In genomic region chr1:198174297-198174696, GRCh38 we compare ENCODE assay signal across 10 cellular contexts. TPM values are rescaled to one million over a fixed set of nuclear protein-coding genes. Genes with fewer than 3 reads are reported as not detected.
DNase-seq lines count a peak whose midpoint lies in the region; ATAC-seq and TF ChIP-seq lines count a peak whose summit lies in the region.
"Had no signal": no experiment of that assay in that cellular context is flagged by ENCODE, and none has a peak within 500 bp of the region (broad histone marks: within the 10 kb centered on the region; RNA-seq: fewer than 3 reads in every experiment).

No MANE protein-coding gene starts in this region.

- no peaks in the 10 kb centered on the region for H3K27me3 ChIP-seq in osteoblast (ENCODE audit: insufficient read depth, low read length)
- H3K27me3 ChIP-seq: gastroesophageal sphincter had no signal

- H4K20me1 ChIP-seq in osteoblast (ENCODE audit: insufficient read depth, low read length), result peaks cover 63% of the 10 kb centered on the region

- peak overlapping the region; percentile 85 for H3K27ac ChIP-seq in osteoblast (ENCODE audit: low read depth, low read length)
- H3K27ac ChIP-seq: gastroesophageal sphincter had no signal

- DNase-seq in T-helper 2 cell treated with Interferon-gamma antibody and Interleukin-4, amounts not matched to agents 5 μg/mL and 100 μg/mL, for 36 hours (ENCODE audit: low spot score), result no peak
- DNase-seq in osteoblast (ENCODE audit: insufficient read length, low spot score, missing footprints) (no peak), D341Med (ENCODE audit: low spot score) (no peak), G401 (ENCODE audit: low spot score) (no peak)
- DNase-seq: nucleus accumbens, SIG-M5 had no signal

- peak overlapping the region; percentile 34 for H3K4me2 ChIP-seq in osteoblast (ENCODE audit: insufficient read depth, low read length)

- peak overlapping the region; percentile 51 for H3K4me3 Mint-ChIP-seq in T-helper 2 cell treated with Interferon-gamma antibody and Interleukin-4, amounts not matched to agents 5 μg/mL and 100 μg/mL, for 36 hours

- H3K4me3 ChIP-seq in osteoblast (ENCODE audit: insufficient read depth, low read length), result no peak overlapping the region
- H3K4me3 ChIP-seq: gastroesophageal sphincter had no signal

- no peaks in the 10 kb centered on the region for H3K9me3 Mint-ChIP-seq in T-helper 2 cell treated with Interferon-gamma antibody and Interleukin-4, amounts not matched to agents 5 μg/mL and 100 μg/mL, for 36 hours

- H3K79me2 ChIP-seq in osteoblast (ENCODE audit: insufficient read depth, low read length), result peaks cover 99% of the 10 kb centered on the region

- in situ Hi-C loops in G401 (cut with HindIII; ENCODE audit: low sequenced_read_pairs), result no loop called here

- H3K27me3 Mint-ChIP-seq in T-helper 2 cell treated with Interferon-gamma antibody and Interleukin-4, amounts not matched to agents 5 μg/mL and 100 μg/mL, for 36 hours (ENCODE audit: low read depth), result no peaks in the 10 kb centered on the region

- peak overlapping the region; percentile 46 for H3K27ac Mint-ChIP-seq in T-helper 2 cell treated with Interferon-gamma antibody and Interleukin-4, amounts not matched to agents 5 μg/mL and 100 μg/mL, for 36 hours

- H3K4me1 ChIP-seq in osteoblast (ENCODE audit: insufficient read depth, low read length), result peaks cover 77% of the 10 kb centered on the region

- ATAC-seq in GM18873 (IDR thresholded peaks at IDR 0.05; ENCODE audit: low FRiP score, unreplicated experiment), result peak; percentile 51
- ATAC-seq in HG02759 (IDR thresholded peaks at IDR 0.05; ENCODE audit: unreplicated experiment), result peak; percentile 64
- ATAC-seq in GM19324 (IDR thresholded peaks at IDR 0.05; ENCODE audit: low FRiP score, unreplicated experiment), result no peak
- ATAC-seq: gastroesophageal sphincter had no signal

- peaks cover 71% of the 10 kb centered on the region for H3K4me1 Mint-ChIP-seq in T-helper 2 cell treated with Interferon-gamma antibody and Interleukin-4, amounts not matched to agents 5 μg/mL and 100 μg/mL, for 36 hours (ENCODE audit: low read depth)

- H3K9me3 ChIP-seq in osteoblast (ENCODE audit: low read depth, low read length), result no peaks in the 10 kb centered on the region
- H3K9me3 ChIP-seq: gastroesophageal sphincter had no signal

- H2AFZ ChIP-seq in osteoblast (ENCODE audit: low read length), result no peak overlapping the region

- no peaks in the 10 kb centered on the region for H3K36me3 ChIP-seq in osteoblast (ENCODE audit: insufficient read depth, low read length)
- H3K36me3 ChIP-seq: gastroesophageal sphincter had no signal

- peaks cover 6% of the 10 kb centered on the region for H3K36me3 Mint-ChIP-seq in T-helper 2 cell treated with Interferon-gamma antibody and Interleukin-4, amounts not matched to agents 5 μg/mL and 100 μg/mL, for 36 hours (ENCODE audit: low read depth)

- no peak for TF ChIP-seq CTCF in osteoblast (IDR thresholded peaks at IDR 0.05; ENCODE audit: extremely low read depth, low read depth, low read length)

RNA-seq across cellular contexts. Expression of gene NEK7, which starts 17.5 kb away (rescaled TPM):
- 376 and 377 TPM in 2 replicates for total RNA-seq in osteoblast
- total RNA-seq in G401 (2014; rRNA removed; shearing (Covaris generic)), result 13.6 and 15.6 TPM in 2 replicates

Comparison
In these comparisons a context has a peak if more than half of its experiments do, and no peak if none do; other contexts are left out.
1. RNA of gene NEK7, which starts 17.5 kb away (total RNA-seq): 376 to 377 TPM in osteoblast; 13.6 to 15.6 TPM in G401; every median in the first group is over 10 times any median in the second.